In the genomic region with DNA sequence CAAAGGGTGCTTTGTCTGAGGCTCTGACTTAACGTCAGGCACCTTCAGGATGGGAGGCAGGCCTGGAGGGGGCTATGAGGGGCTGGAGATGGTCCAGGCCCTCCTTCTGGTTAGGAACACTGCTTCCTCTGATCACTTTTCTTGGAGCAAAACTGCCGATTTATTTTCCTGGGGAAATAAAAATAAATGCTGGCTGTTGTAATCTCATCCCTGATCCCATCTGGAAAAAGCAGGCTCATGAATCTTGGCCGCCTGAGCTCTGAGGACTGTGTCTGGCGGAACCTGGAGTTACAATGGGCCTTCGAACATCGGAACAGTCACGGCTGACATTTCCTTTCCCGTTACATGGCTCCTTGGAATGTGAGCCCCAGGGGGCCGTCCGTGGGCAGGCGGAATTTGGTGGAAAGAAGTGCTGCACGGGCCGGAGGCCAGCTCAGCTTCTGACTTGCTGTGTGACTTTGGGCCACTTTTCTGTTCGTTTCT, we compare ENCODE assay signal across 8 cellular contexts.
DNase-seq lines count a peak whose midpoint lies in the region; ATAC-seq and TF ChIP-seq lines count a peak whose summit lies in the region.
"Had no signal": no experiment of that assay in that cellular context is flagged by ENCODE, and none has a peak within 500 bp of the region (broad histone marks: within the 10 kb centered on the region; RNA-seq: fewer than 3 reads in every experiment).

No MANE protein-coding gene starts in this region.

- H3K4me1 ChIP-seq in IMR-90 (ENCODE audit: control insufficient read depth, insufficient read depth, low read length) (peaks cover 31% of the 10 kb centered on the region), liver (ENCODE audit: control insufficient read depth in 4 of 4, insufficient read depth in 4 of 4, low read length in 3 of 4) (peaks cover 12 to 27% (median 16%) of the 10 kb centered on the region in 4 donors), tibial artery (peaks cover 4 to 73% (median 59%) of the 10 kb centered on the region in 4 donors)

- H4K8ac ChIP-seq in IMR-90 (ENCODE audit: low read depth in 2 of 2, low read length in 2 of 2): peak overlapping the region; percentile 98

- H3K9me3 ChIP-seq in IMR-90 (ENCODE audit: control insufficient read depth, insufficient read depth, low read length) (no peaks in the 10 kb centered on the region), liver (ENCODE audit: control insufficient read depth in 4 of 4, low read length in 3 of 4) (no peaks in the 10 kb centered on the region), tibial artery (no peaks in the 10 kb centered on the region)

- peak overlapping the region; percentile 100 for H4K91ac ChIP-seq in IMR-90 (ENCODE audit: insufficient read depth, low read depth, low read length)

- H3K18ac ChIP-seq in IMR-90 (ENCODE audit: low read depth, low read length): peak overlapping the region; percentile 95

- peak overlapping the region; percentile 99 for H3K23ac ChIP-seq in IMR-90 (ENCODE audit: low read depth, low read length)

- peaks cover 2% of the 10 kb centered on the region for H3K9me3 Mint-ChIP-seq in glutamatergic neuron (ENCODE audit: unreplicated experiment)

- intact Hi-C loops in IMR-90 (cut with micrococcal nuclease) (loop anchor here (2.0 kb wide), 3 partner anchors 19 to 33 kb away; no protein-coding TSS in a partner anchor), tibial artery (cut with DNase I; ENCODE audit: low total_unique reads) (no loop called here)

- H3K27ac ChIP-seq in IMR-90 (ENCODE audit: insufficient read depth, low read length) (peak overlapping the region; percentile 96), liver (ENCODE audit: low read depth in 1 of 2, low read length in 2 of 2) (peak overlapping the region; percentile 61 to 68), tibial artery (peak overlapping the region; percentile 79 to 83)
- H3K27ac ChIP-seq: HL-60 had no signal

- no peaks in the 10 kb centered on the region for H3K27me3 ChIP-seq in IMR-90 (ENCODE audit: control insufficient read depth, insufficient read depth, low read length)
- no peaks in the 10 kb centered on the region for H3K27me3 ChIP-seq in liver (ENCODE audit: control insufficient read depth in 4 of 4, insufficient read depth in 4 of 4, low read length in 3 of 4)
- no peaks in the 10 kb centered on the region for H3K27me3 ChIP-seq in tibial artery

- POLR2A ChIA-PET in IMR-90 (lab: Charles Lee; ENCODE audit: unreplicated experiment): no interaction called here

- peak overlapping the region; percentile 97 for H4K5ac ChIP-seq in IMR-90 (ENCODE audit: low read depth, low read length)

- peak; percentile 90 for TF ChIP-seq POLR2A in IMR-90 (IDR thresholded peaks at IDR 0.05; ENCODE audit: low read depth, low read length)

- no peak overlapping the region for H3K27ac Mint-ChIP-seq in glutamatergic neuron (ENCODE audit: unreplicated experiment)

- TF ChIP-seq RAD21 in IMR-90 (IDR thresholded peaks at IDR 0.05; ENCODE audit: low read length): no peak; the same call in 1 of the 2 replicates
- TF ChIP-seq RAD21 in liver (IDR thresholded peaks at IDR 0.05): peak in 1 of 2 donors; percentile 34

- BruUV-seq in IMR-90 (replicated peaks; lab: Mats Ljungman, UMichigan): no TSS peak

- peak overlapping the region; percentile 98 for H2BK5ac ChIP-seq in IMR-90 (ENCODE audit: low read depth, low read length, poor library complexity, severe bottlenecking)

- DNase-seq in IMR-90 (peak; percentile 93), dedifferentiated amniotic fluid mesenchymal stem cell (ENCODE audit: extremely low spot score) (peak; percentile 86), tibial artery (peak; percentile 84 to 93), glutamatergic neuron (no peak), NCI-H2029 (lab: John Stamatoyannopoulos, UW) (no peak), HPDE6-E6E7 (ENCODE audit: extremely low spot score) (no peak)

- peak overlapping the region; percentile 99 for H3K4ac ChIP-seq in IMR-90 (ENCODE audit: low read depth, low read length)

- in situ Hi-C loops in IMR-90 (cut with MboI; ENCODE audit: low sequenced_read_pairs): no loop called here

- no peaks in the 10 kb centered on the region for H3K36me3 Mint-ChIP-seq in glutamatergic neuron (ENCODE audit: unreplicated experiment)

- H2AK5ac ChIP-seq in IMR-90 (ENCODE audit: low read depth, low read length): peak overlapping the region; percentile 99

- H3K4me3 Mint-ChIP-seq in glutamatergic neuron (ENCODE audit: unreplicated experiment): no peak overlapping the region

- H3K4me1 Mint-ChIP-seq in glutamatergic neuron (ENCODE audit: low read depth, unreplicated experiment): peaks cover 28% of the 10 kb centered on the region

- peak overlapping the region; percentile 96 for H2BK15ac ChIP-seq in IMR-90 (ENCODE audit: low read depth, low read length)

- H3K4me3 ChIP-seq in IMR-90 (ENCODE audit: insufficient read depth, low read depth, low read length): no peak overlapping the region
- no peak overlapping the region for H3K4me3 ChIP-seq in liver (ENCODE audit: low read depth in 1 of 3, low read length in 3 of 3)
- no peak overlapping the region for H3K4me3 ChIP-seq in tibial artery

- no peaks in the 10 kb centered on the region for H3K36me3 ChIP-seq in IMR-90 (ENCODE audit: control insufficient read depth, insufficient read depth, low read length)
- H3K36me3 ChIP-seq in liver (ENCODE audit: control insufficient read depth in 4 of 4, insufficient read depth in 3 of 4, low read depth in 1 of 4, low read length in 3 of 4): no peaks in the 10 kb centered on the region
- no peaks in the 10 kb centered on the region for H3K36me3 ChIP-seq in tibial artery

- peak; percentile 71 for ATAC-seq in IMR-90 (ENCODE audit: low read depth)

- H3K9ac ChIP-seq in IMR-90 (ENCODE audit: low read depth, low read length) (peak overlapping the region; percentile 50), liver (ENCODE audit: low read depth in 1 of 2, low read length in 2 of 2) (peak overlapping the region in 1 of 2 donors; percentile 24)

- H2AFZ ChIP-seq in IMR-90 (replicated peaks; ENCODE audit: low read length, poor library complexity): peak overlapping the region; percentile 82

- no peak for TF ChIP-seq CTCF in IMR-90 (conservative IDR thresholded peaks at IDR 0.05; ENCODE audit: low read depth, low read length)
- TF ChIP-seq CTCF in liver (IDR thresholded peaks at IDR 0.05; ENCODE audit: low read depth, low read length, missing input control): no peak
- no peak for TF ChIP-seq CTCF in tibial artery (IDR thresholded peaks at IDR 0.05)
- TF ChIP-seq CTCF in glutamatergic neuron (IDR thresholded peaks at IDR 0.05; ENCODE audit: partially characterized antibody, unreplicated experiment): no peak

- peak overlapping the region; percentile 98 for H3K56ac ChIP-seq in IMR-90 (ENCODE audit: extremely low read depth, insufficient read depth, low read length)

- H2BK120ac ChIP-seq in IMR-90 (ENCODE audit: low read depth, low read length): peak overlapping the region; percentile 99

- peaks cover 5 to 8% of the 10 kb centered on the region in 2 experiments; a peak in 3 of 4 replicates for H3K79me1 ChIP-seq in IMR-90 (ENCODE audit: low read depth in 1 of 2, low read length in 2 of 2)

- peaks cover 30% of the 10 kb centered on the region for H3K9me1 ChIP-seq in IMR-90 (ENCODE audit: insufficient read depth, low read length)

- 0% methylated on average over 2 of the region's 14 CpGs; no CpG with 5 or more reads in 1 of the 2 experiments for WGBS in IMR-90 (ENCODE audit: extremely low coverage in 2 of 2, insufficient read length in 1 of 2), 2 experiments
- WGBS in liver: 68% methylated on average over 14 of the region's 14 CpGs

- H3K4me2 ChIP-seq in IMR-90 (ENCODE audit: low read depth, low read length): peak overlapping the region; percentile 41

- CTCF ChIA-PET in IMR-90 (lab: Yijun Ruan, JAX): interaction anchor here (0.7 to 1.6 kb wide), 3 partner anchors 19 to 304 kb away, joined by 3 to 4 read pairs (median 3); no protein-coding TSS in a partner anchor

- H4K20me1 ChIP-seq in IMR-90 (ENCODE audit: insufficient read depth, low read length): no peaks in the 10 kb centered on the region

- dilution Hi-C loops in IMR-90 (cut with HindIII; ENCODE audit: low sequenced_read_pairs, unreplicated experiment): no loop called here

- H2AK9ac ChIP-seq in IMR-90 (replicated peaks; ENCODE audit: low read depth, low read length, poor library complexity): peak overlapping the region; percentile 97

- peaks cover 2% of the 10 kb centered on the region for H3K27me3 Mint-ChIP-seq in glutamatergic neuron (ENCODE audit: unreplicated experiment)

- peak overlapping the region; percentile 100 for H2BK20ac ChIP-seq in IMR-90 (ENCODE audit: low read depth, low read length)

- peak overlapping the region; percentile 99 for H3K14ac ChIP-seq in IMR-90 (replicated peaks; ENCODE audit: low read depth, low read length)

TF ChIP-seq in IMR-90, 13 proteins besides CTCF, POLR2A, EP300 and RAD21 (continues in another document):
- peak; percentile 57; the same call in 1 of the 2 replicates for TF ChIP-seq MAZ (IDR thresholded peaks at IDR 0.05; ENCODE audit: borderline replicate concordance, low read depth, low read length)
- TF ChIP-seq RCOR1 (IDR thresholded peaks at IDR 0.05; ENCODE audit: insufficient replicate concordance, low read length): peak; percentile 95
- TF ChIP-seq CHD1 (IDR thresholded peaks at IDR 0.05; ENCODE audit: low read depth, low read length): no peak
- no peak for TF ChIP-seq MAFK (IDR thresholded peaks at IDR 0.05; ENCODE audit: low read depth, low read length)

TF ChIP-seq in liver, 16 proteins besides CTCF, POLR2A, EP300 and RAD21:
- no peak for TF ChIP-seq JUND (IDR thresholded peaks at IDR 0.05)
- TF ChIP-seq SP1 (IDR thresholded peaks at IDR 0.05): no peak
- peak; percentile 85 for TF ChIP-seq NR2F2 (IDR thresholded peaks at IDR 0.05)

Comparison
In these comparisons a context has a peak if more than half of its experiments do, and no peak if none do; other contexts are left out.
1. DNase-seq: peak in IMR-90 (single experiment), dedifferentiated amniotic fluid mesenchymal stem cell (single experiment) and tibial artery (2 of 2); none in glutamatergic neuron (single experiment), NCI-H2029 (single experiment) and HPDE6-E6E7 (single experiment).
2. Peak in every context shown above with its lines, with median percentiles within 50 percentile points of each other: H3K27ac ChIP-seq.